In genomic region chr6:44127186-44128019, GRCh38 we compare ENCODE assay signal across 1 cellular context.
TF ChIP-seq lines count a peak whose summit lies in the region.

TSS of gene MRPL14 (minus strand) at chr6:44127452. CDS start at chr6:44116611, 10,841 bp downstream.
TSS of gene TMEM63B (plus strand) at chr6:44127554. CDS start at chr6:44134585, 7,031 bp downstream.

TF ChIP-seq in HepG2, 621 proteins besides CTCF, POLR2A, EP300 and RAD21 (continued from another document and continues in another):
- TF ChIP-seq TCF12 (IDR thresholded peaks at IDR 0.05) (no peak), TCF12 (CRISPR knock-in tag; IDR thresholded peaks at IDR 0.05) (no peak), HMGXB3 (CRISPR knock-in tag; IDR thresholded peaks at IDR 0.05; ENCODE audit: borderline replicate concordance) (no peak), ZNF891 (CRISPR knock-in tag; IDR thresholded peaks at IDR 0.05) (no peak), RFXAP (CRISPR knock-in tag; IDR thresholded peaks at IDR 0.05; ENCODE audit: borderline replicate concordance) (no peak), MAX (IDR thresholded peaks at IDR 0.05) (peak; percentile 75), CEBPZ (IDR thresholded peaks at IDR 0.05; ENCODE audit: low read length) (no peak), PBX3 (CRISPR knock-in tag; IDR thresholded peaks at IDR 0.05; ENCODE audit: borderline replicate concordance) (no peak), NFATC3 (CRISPR knock-in tag; IDR thresholded peaks at IDR 0.05) (no peak), ZSCAN20 (CRISPR knock-in tag; IDR thresholded peaks at IDR 0.05; ENCODE audit: borderline replicate concordance) (no peak), ZNF292 (CRISPR knock-in tag; IDR thresholded peaks at IDR 0.05; ENCODE audit: borderline replicate concordance, low read depth) (no peak), ZHX2 (IDR thresholded peaks at IDR 0.05; ENCODE audit: low read depth) (no peak), ZHX2 (CRISPR knock-in tag; IDR thresholded peaks at IDR 0.05; ENCODE audit: borderline replicate concordance) (no peak), TBP (CRISPR knock-in tag; IDR thresholded peaks at IDR 0.05) (no peak), ZBTB33 (CRISPR knock-in tag; IDR thresholded peaks at IDR 0.05) (no peak), PREB (CRISPR knock-in tag; IDR thresholded peaks at IDR 0.05) (no peak), GZF1 (CRISPR knock-in tag; IDR thresholded peaks at IDR 0.05) (no peak), BCL3 (CRISPR knock-in tag; IDR thresholded peaks at IDR 0.05) (peak; percentile 78; the same call in 1 of the 2 replicates), SP140L (CRISPR knock-in tag; IDR thresholded peaks at IDR 0.05; ENCODE audit: borderline replicate concordance) (no peak), ZNF660 (CRISPR knock-in tag; IDR thresholded peaks at IDR 0.05; ENCODE audit: borderline replicate concordance, low read depth) (no peak), FOXA1 (IDR thresholded peaks at IDR 0.05) (no peak), FOXA1 (CRISPR knock-in tag; IDR thresholded peaks at IDR 0.05) (no peak), ATF7-NPFF (CRISPR knock-in tag; IDR thresholded peaks at IDR 0.05; ENCODE audit: low read depth) (peak; percentile 75), CHCHD3 (CRISPR knock-in tag; IDR thresholded peaks at IDR 0.05) (no peak), PRDM15 (CRISPR knock-in tag; IDR thresholded peaks at IDR 0.05) (no peak), GATA4 (IDR thresholded peaks at IDR 0.05; ENCODE audit: borderline replicate concordance, low read depth) (peak; percentile 44; the same call in 1 of the 2 replicates), YEATS4 (CRISPR knock-in tag; IDR thresholded peaks at IDR 0.05; ENCODE audit: borderline replicate concordance) (peak; percentile 79; the same call in 1 of the 2 replicates), ZNF274 (CRISPR knock-in tag; IDR thresholded peaks at IDR 0.05) (0 out of 2 replicates have a peak, but pooled peaks have one; percentile 23), CREB3 (CRISPR knock-in tag; IDR thresholded peaks at IDR 0.05) (no peak), ZNF253 (CRISPR knock-in tag; IDR thresholded peaks at IDR 0.05; ENCODE audit: borderline replicate concordance) (no peak)
